Comparison of ENCODE assay signal across 8 cellular contexts in genomic region chr15:65077981-65078352, GRCh38. TPM values are rescaled to one million over a fixed set of nuclear protein-coding genes. Genes with fewer than 3 reads are reported as not detected.
A peak's percentile ranks its signal among the peaks of the same experiment; 100 is the strongest.
DNase-seq lines count a peak whose midpoint lies in the region; ATAC-seq and TF ChIP-seq lines count a peak whose summit lies in the region.

No MANE protein-coding gene starts in this region.

- no peaks in the 10 kb centered on the region for H3K36me3 Mint-ChIP-seq in HFFc6 (ENCODE audit: low read depth)

- H3K4me2 ChIP-seq in trophoblast cell (ENCODE audit: low read length), result no peak overlapping the region
- no peak overlapping the region for H3K4me2 ChIP-seq in Karpas-422 (ENCODE audit: low read depth, low read length, poor library complexity, severe bottlenecking)

- H4K91ac ChIP-seq in trophoblast cell (ENCODE audit: low read depth, low read length), result no peak overlapping the region

- H3K27ac ChIP-seq in trophoblast cell (ENCODE audit: low read depth, low read length) (no peak overlapping the region), Karpas-422 (ENCODE audit: low read length) (no peak overlapping the region)

- H3K9me3 ChIP-seq in trophoblast cell (ENCODE audit: insufficient read depth, low read depth, low read length) (peaks cover 9% of the 10 kb centered on the region), Karpas-422 (ENCODE audit: low read length) (no peaks in the 10 kb centered on the region)

- no peak overlapping the region for H3K14ac ChIP-seq in trophoblast cell (ENCODE audit: low read length)

- no CpG with 5 or more reads among the region's 24 CpGs for WGBS in trophoblast cell (ENCODE audit: extremely low coverage, insufficient coverage, insufficient read length)

- no peak overlapping the region for H2BK5ac ChIP-seq in trophoblast cell (ENCODE audit: low read depth, low read length, poor library complexity)

- H3K27me3 ChIP-seq in trophoblast cell (ENCODE audit: insufficient read depth, low read length) (no peaks in the 10 kb centered on the region), Karpas-422 (ENCODE audit: low read length) (no peaks in the 10 kb centered on the region)

- no peak for ATAC-seq in HG02973 (IDR thresholded peaks at IDR 0.05; ENCODE audit: unreplicated experiment)

- H3K9me3 Mint-ChIP-seq in HFFc6, result no peaks in the 10 kb centered on the region

- no peak overlapping the region for H2BK120ac ChIP-seq in trophoblast cell (ENCODE audit: insufficient read depth, low read length, poor library complexity)

- H3K4me3 Mint-ChIP-seq in HFFc6, result no peak overlapping the region

- no peaks in the 10 kb centered on the region for H3K79me2 ChIP-seq in trophoblast cell (ENCODE audit: control insufficient read depth, insufficient read depth, low read length, poor library complexity)
- H3K79me2 ChIP-seq in Karpas-422 (ENCODE audit: low read length), result no peaks in the 10 kb centered on the region

- no peak overlapping the region for H2BK12ac ChIP-seq in trophoblast cell (ENCODE audit: low read length)

- DNase-seq in HFFc6, result no peak
- DNase-seq in activated CD8-positive, alpha-beta memory T cell treated with anti-CD3 and anti-CD28 coated beads, Interleukin-2, amount 50 U/mL, for 4 hours, result peak; percentile 47
- DNase-seq in fibroblast of peridontal ligament (ENCODE audit: extremely low read depth), result peak; percentile 57
- peak; percentile 55 to 76 for DNase-seq in trophoblast cell
- no peak for DNase-seq in Karpas-422
- DNase-seq in SIG-M5 (lab: John Stamatoyannopoulos, UW), result no peak
- no peak for DNase-seq in cortex of kidney (lab: John Stamatoyannopoulos, UW)

- H2AFZ ChIP-seq in trophoblast cell (ENCODE audit: insufficient read depth, low read length, poor library complexity), result no peak overlapping the region
- no peak overlapping the region for H2AFZ ChIP-seq in Karpas-422 (ENCODE audit: low read length)

- H3K18ac ChIP-seq in trophoblast cell (ENCODE audit: low read length), result no peak overlapping the region

- no peak overlapping the region for H4K8ac ChIP-seq in trophoblast cell (ENCODE audit: low read depth, low read length)

- H3K4ac ChIP-seq in trophoblast cell (ENCODE audit: low read depth, low read length), result no peak overlapping the region

- H3K23ac ChIP-seq in trophoblast cell (ENCODE audit: low read length), result no peak overlapping the region

- H3K36me3 ChIP-seq in trophoblast cell (ENCODE audit: control insufficient read depth in 1 of 2, insufficient read depth in 2 of 2, low read length in 2 of 2) (no peaks in the 10 kb centered on the region), Karpas-422 (ENCODE audit: insufficient read depth, low read length) (no peaks in the 10 kb centered on the region)

- H3K4me1 ChIP-seq in trophoblast cell (ENCODE audit: control insufficient read depth in 1 of 2, insufficient read depth in 2 of 2, low read length in 2 of 2) (peaks cover 2 to 7% of the 10 kb centered on the region in 2 experiments), Karpas-422 (ENCODE audit: low read length) (no peaks in the 10 kb centered on the region)

- peak; percentile 51 for TF ChIP-seq CTCF in HFFc6 (IDR thresholded peaks at IDR 0.05)

- no peak overlapping the region for H3K27ac Mint-ChIP-seq in HFFc6

- H3K4me3 ChIP-seq in trophoblast cell (ENCODE audit: low read depth, low read length), result no peak overlapping the region
- H3K4me3 ChIP-seq in Karpas-422 (ENCODE audit: low read length), result no peak overlapping the region

- H3K9me2 ChIP-seq in Karpas-422 (replicated peaks; ENCODE audit: insufficient read depth, low read length), result no peaks in the 10 kb centered on the region

- no peak overlapping the region for H3K9ac ChIP-seq in trophoblast cell (ENCODE audit: low read length)
- H3K9ac ChIP-seq in Karpas-422 (ENCODE audit: low read length), result no peak overlapping the region

- H3K4me1 Mint-ChIP-seq in HFFc6 (ENCODE audit: low read depth), result peaks cover 8% of the 10 kb centered on the region

- no peak overlapping the region for H4K12ac ChIP-seq in trophoblast cell (ENCODE audit: low read depth, low read length)

- no peaks in the 10 kb centered on the region for H4K20me1 ChIP-seq in Karpas-422 (ENCODE audit: insufficient read depth, low read depth, low read length)

- no peaks in the 10 kb centered on the region for H3K79me1 ChIP-seq in trophoblast cell (ENCODE audit: low read length)

- no peak overlapping the region for H2AK5ac ChIP-seq in trophoblast cell (ENCODE audit: low read length)

- H3K27me3 Mint-ChIP-seq in HFFc6 (ENCODE audit: insufficient read depth), result peaks cover 28% of the 10 kb centered on the region

RNA-seq across cellular contexts. Expression of gene KBTBD13, which starts 1.4 kb away (rescaled TPM):
- not detected for total RNA-seq in HFFc6 (2021; fragmentation: NEBNext Ultra II Directional; extraction: Animal tissue kit (Norgen Biotek cat#: 25700))
- not detected in 2 replicates for polyA plus RNA-seq in trophoblast cell (2013)
- not detected in 2 replicates for total RNA-seq in Karpas-422 (2014; rRNA removed; shearing (Covaris generic); ENCODE audit: low replicate concordance)

RNA-seq across cellular contexts. Expression of gene RASL12, which starts 10.2 kb away (rescaled TPM):
- not detected for total RNA-seq in HFFc6 (2021; fragmentation: NEBNext Ultra II Directional; extraction: Animal tissue kit (Norgen Biotek cat#: 25700))
- 2.7 and 2.9 TPM in 2 replicates for polyA plus RNA-seq in trophoblast cell (2013)
- not detected in 2 replicates for total RNA-seq in Karpas-422 (2014; rRNA removed; shearing (Covaris generic); ENCODE audit: low replicate concordance)

RNA-seq across cellular contexts. Expression of gene SLC51B, which starts 32.8 kb away (rescaled TPM):
- total RNA-seq in HFFc6 (2021; fragmentation: NEBNext Ultra II Directional; extraction: Animal tissue kit (Norgen Biotek cat#: 25700)), result not detected
- 0.07 TPM in 1 of 2 replicates, not detected in the other for polyA plus RNA-seq in trophoblast cell (2013)
- not detected in 2 replicates for total RNA-seq in Karpas-422 (2014; rRNA removed; shearing (Covaris generic); ENCODE audit: low replicate concordance)

RNA-seq across cellular contexts. Expression of gene UBAP1L, which starts 37.0 kb away (rescaled TPM):
- total RNA-seq in HFFc6 (2021; fragmentation: NEBNext Ultra II Directional; extraction: Animal tissue kit (Norgen Biotek cat#: 25700)), result 1 to 10 TPM in 1 of 6 experiments, under 1 TPM in 5; 0.43 to 1.4 (median 0.64) TPM
- 0.67 TPM in 2 replicates for polyA plus RNA-seq in trophoblast cell (2013)
- 6.5 and 6.8 TPM in 2 replicates for total RNA-seq in Karpas-422 (2014; rRNA removed; shearing (Covaris generic); ENCODE audit: low replicate concordance)

RNA-seq across cellular contexts. Expression of gene MTFMT, which starts 48.5 kb away (rescaled TPM):
- 10 to 100 TPM; 15.5 to 18.3 (median 16.9) TPM for total RNA-seq in HFFc6 (2021; fragmentation: NEBNext Ultra II Directional; extraction: Animal tissue kit (Norgen Biotek cat#: 25700))
- polyA plus RNA-seq in trophoblast cell (2013), result 8.1 and 8.9 TPM in 2 replicates
- 19.3 and 23.4 TPM in 2 replicates for total RNA-seq in Karpas-422 (2014; rRNA removed; shearing (Covaris generic); ENCODE audit: low replicate concordance)

Comparison
In these comparisons a context has a peak if more than half of its experiments do, and no peak if none do; other contexts are left out.
1. DNase-seq: peak in activated CD8-positive, alpha-beta memory T cell treated with anti-CD3 and anti-CD28 coated beads, Interleukin-2, amount 50 U/mL, for 4 hours (single experiment), fibroblast of peridontal ligament (single experiment) and trophoblast cell (2 of 2); none in HFFc6 (single experiment), Karpas-422 (single experiment), SIG-M5 (single experiment) and cortex of kidney (single experiment).